Comparison of ENCODE assay signal across 1 cellular context in genomic region chr15:42215854-42216829, GRCh38.
TF ChIP-seq lines count a peak whose summit lies in the region.

No MANE protein-coding gene starts in this region.

TF ChIP-seq in GM12878, 131 proteins besides CTCF, POLR2A, EP300 and RAD21:
- no peak for TF ChIP-seq TCF7 (IDR thresholded peaks at IDR 0.05; ENCODE audit: borderline replicate concordance)
- TF ChIP-seq NRF1 (conservative IDR thresholded peaks at IDR 0.05; ENCODE audit: low read depth, low read length): no peak
- no peak for TF ChIP-seq ASH2L (IDR thresholded peaks at IDR 0.05; ENCODE audit: borderline replicate concordance, low read depth)
- no peak for TF ChIP-seq POLR2AphosphoS5 (IDR thresholded peaks at IDR 0.05; ENCODE audit: low read length)
- no peak for TF ChIP-seq SMC3 (IDR thresholded peaks at IDR 0.05; ENCODE audit: borderline replicate concordance, low read length)
- no peak for TF ChIP-seq SUZ12 (IDR thresholded peaks at IDR 0.05; ENCODE audit: unreplicated experiment)
- TF ChIP-seq HDAC2 (IDR thresholded peaks at IDR 0.05): no peak
- TF ChIP-seq E4F1 (IDR thresholded peaks at IDR 0.05; ENCODE audit: borderline replicate concordance, partially characterized antibody): no peak
- no peak for TF ChIP-seq ZNF207 (IDR thresholded peaks at IDR 0.05; ENCODE audit: borderline replicate concordance)
- TF ChIP-seq NR2C2 (IDR thresholded peaks at IDR 0.05; ENCODE audit: borderline replicate concordance, control insufficient read depth, insufficient read length, low read depth): no peak
- no peak for TF ChIP-seq NFXL1 (IDR thresholded peaks at IDR 0.05; ENCODE audit: borderline replicate concordance)
